ENCODE assay signal across 12 cellular contexts in genomic region chr19:54099856-54100255, GRCh38. TPM values are rescaled to one million over a fixed set of nuclear protein-coding genes. Genes with fewer than 3 reads are reported as not detected.
"Had no signal": no experiment of that assay in that cellular context is flagged by ENCODE, and none has a peak within 500 bp of the region (broad histone marks: within the 10 kb centered on the region; RNA-seq: fewer than 3 reads in every experiment).

No MANE protein-coding gene starts in this region.

RNA-seq across cellular contexts. Expression of gene OSCAR, which starts 0.7 kb away (rescaled TPM):
- total RNA-seq: activated T-helper 1 cell treated with anti-CD3 and anti-CD28 coated beads, Interleukin-12 subunit alpha, Interleukin-12 subunit beta, Interleukin-2, Interleukin-4 antibody, amounts not matched to agents 30 ng/mL and 10 ng/mL and 1 ng/mL, durations not matched to agents 14 hours and 24 hours and 36 hours; SJSA1 had no signal

RNA-seq across cellular contexts. Expression of gene TARM1, which starts 18.7 kb away (rescaled TPM):
- total RNA-seq: activated CD4-positive, alpha-beta memory T cell treated with anti-CD3 and anti-CD28 coated beads for 36 hours; activated CD4-positive, alpha-beta T cell treated with anti-CD3 and anti-CD28 coated beads for 36 hours; activated naive CD4-positive, alpha-beta T cell treated with anti-CD3 and anti-CD28 coated beads for 36 hours; activated naive CD4-positive, alpha-beta T cell treated with anti-CD3 and anti-CD28 coated beads, Interleukin-2, amount 50 U/mL, for 72 hours; activated T-cell treated with anti-CD3 and anti-CD28 coated beads, Interleukin-2, amount 50 U/mL, for 4 hours; activated T-helper 1 cell treated with anti-CD3 and anti-CD28 coated beads, Interleukin-12 subunit alpha, Interleukin-12 subunit beta, Interleukin-2, Interleukin-4 antibody, amounts not matched to agents 30 ng/mL and 10 ng/mL and 1 ng/mL, durations not matched to agents 14 hours and 24 hours and 36 hours; adrenal gland; bronchial epithelial cell; MCF 10A; RPMI7951; SJSA1 had no signal
- polyA plus RNA-seq: adrenal gland, SK-N-SH had no signal
